Comparison of ENCODE assay signal across 32 cellular contexts in genomic region chr12:49026678-49027480, GRCh38. TPM values are rescaled to one million over a fixed set of nuclear protein-coding genes. Genes with fewer than 3 reads are reported as not detected.
DNase-seq lines count a peak whose midpoint lies in the region; FAIRE-seq and TF ChIP-seq lines count a peak whose summit lies in the region.
"Had no signal": no experiment of that assay in that cellular context is flagged by ENCODE, and none has a peak within 500 bp of the region (broad histone marks: within the 10 kb centered on the region; RNA-seq: fewer than 3 reads in every experiment).

No MANE protein-coding gene starts in this region.

- DNase-seq in 8988T (peak; percentile 35), GM13976 (ENCODE audit: low spot score) (peak; percentile 21), chondrocyte (ENCODE audit: low spot score) (peak; percentile 84), neuronal stem cell (ENCODE audit: low spot score) (no peak), frontal cortex (ENCODE audit: low spot score in 2 of 2) (no peak), ACHN (no peak)
- no peak for DNase-seq in activated effector memory CD4-positive, alpha-beta T cell treated with anti-CD3 and anti-CD28 coated beads, Interleukin-2, amount 50 U/mL, for 16 hours
- DNase-seq: activated CD4-positive, alpha-beta T cell treated with anti-CD3 and anti-CD28 coated beads for 4 hours; activated T-cell treated with anti-CD3 and anti-CD28 coated beads, Interleukin-2, amount 50 U/mL, for 4 hours; body of pancreas; glutamatergic neuron; Karpas-422; NCI-H1436; NCI-H446 treated with DMSO at 0.1 percent for 48 hours; nephron progenitor cell; OCI-M1; sigmoid colon had no signal

- no peak overlapping the region for H2BK120ac ChIP-seq in neuronal stem cell (ENCODE audit: low read depth, low read length)

- H3K4ac ChIP-seq in neuronal stem cell (ENCODE audit: low read length) = no peak overlapping the region

- peaks cover 77 to 99% of the 10 kb centered on the region in 2 donors for H3K36me3 ChIP-seq in neuronal stem cell (replicated peaks in 1 of 2; ENCODE audit: control insufficient read depth in 2 of 2, insufficient read depth in 2 of 2, low read length in 2 of 2)

- no peak overlapping the region for H3K27ac Mint-ChIP-seq in chondrocyte (ENCODE audit: unreplicated experiment)
- H3K27ac Mint-ChIP-seq: stimulated activated naive CD8-positive, alpha-beta T cell treated with anti-CD3 and anti-CD28 coated beads, Interleukin-15, Interleukin-2, amounts not matched to agents 100 ng/mL and 50 ng/mL, for 24 hours had no signal

- H3K23ac ChIP-seq in neuronal stem cell (ENCODE audit: low read depth, low read length, poor library complexity) = peak overlapping the region; percentile 17

- no peak for FAIRE-seq in frontal cortex (lab: Jason Lieb, UNC)
- FAIRE-seq: G401.6, GM18507, keratinocyte had no signal

- no peak for TF ChIP-seq CTCF in GM13976 (IDR thresholded peaks at IDR 0.05; ENCODE audit: borderline replicate concordance, control extremely low read depth, extremely low read depth, insufficient read depth, missing control alignments)
- no peak for TF ChIP-seq CTCF in chondrocyte (IDR thresholded peaks at IDR 0.05)

- no peak overlapping the region for H2BK15ac ChIP-seq in neuronal stem cell (ENCODE audit: low read length)

- H3K4me1 Mint-ChIP-seq in chondrocyte (ENCODE audit: low read depth) = no peaks in the 10 kb centered on the region
- H3K4me1 Mint-ChIP-seq: nephron progenitor cell had no signal

- no peaks in the 10 kb centered on the region for H3K27me3 Mint-ChIP-seq in chondrocyte (ENCODE audit: low read depth)
- H3K27me3 Mint-ChIP-seq: stimulated activated naive CD8-positive, alpha-beta T cell treated with anti-CD3 and anti-CD28 coated beads, Interleukin-15, Interleukin-2, amounts not matched to agents 100 ng/mL and 50 ng/mL, for 24 hours had no signal

- H3K9me3 ChIP-seq in neuronal stem cell (replicated peaks in 1 of 2; ENCODE audit: control insufficient read depth in 2 of 2, insufficient read depth in 1 of 2, low read depth in 1 of 2, low read length in 2 of 2) = peaks cover 0 to 2% of the 10 kb centered on the region in 2 donors
- H3K9me3 ChIP-seq: body of pancreas, sigmoid colon, thoracic aorta had no signal

- H3K27ac ChIP-seq in neuronal stem cell (replicated peaks; ENCODE audit: low read length) = no peak overlapping the region
- H3K27ac ChIP-seq: body of pancreas, sigmoid colon, thoracic aorta, VCaP had no signal

- H3K9ac ChIP-seq in neuronal stem cell (ENCODE audit: low read depth, low read length, poor library complexity) = peak overlapping the region; percentile 50

- no peak overlapping the region for H2BK12ac ChIP-seq in neuronal stem cell (ENCODE audit: low read length)

- H2AK5ac ChIP-seq in neuronal stem cell (ENCODE audit: low read depth, low read length) = no peak overlapping the region

- no peak overlapping the region for H4K91ac ChIP-seq in neuronal stem cell (ENCODE audit: low read depth, low read length, poor library complexity)

- H3K4me3 Mint-ChIP-seq in chondrocyte (ENCODE audit: unreplicated experiment) = no peak overlapping the region
- H3K4me3 Mint-ChIP-seq: activated T-cell treated with anti-CD3 and anti-CD28 coated beads, Interleukin-2, amount 50 U/mL, for 4 hours; nephron progenitor cell; stimulated activated naive CD8-positive, alpha-beta T cell treated with anti-CD3 and anti-CD28 coated beads, Interleukin-15, Interleukin-2, amounts not matched to agents 100 ng/mL and 50 ng/mL, for 24 hours had no signal

- no peak overlapping the region for H3K18ac ChIP-seq in neuronal stem cell (ENCODE audit: low read length)

- H3K14ac ChIP-seq in neuronal stem cell (ENCODE audit: low read length) = no peak overlapping the region

- no peak overlapping the region for H2BK5ac ChIP-seq in neuronal stem cell (ENCODE audit: low read length)

- no peak overlapping the region for H2AFZ ChIP-seq in neuronal stem cell (ENCODE audit: low read length)

- peaks cover 30% of the 10 kb centered on the region for H3K36me3 Mint-ChIP-seq in chondrocyte (ENCODE audit: low read depth)

- peaks cover 4% of the 10 kb centered on the region for H3K79me1 ChIP-seq in neuronal stem cell (ENCODE audit: low read depth, low read length)

- no peaks in the 10 kb centered on the region for H3K4me1 ChIP-seq in neuronal stem cell (ENCODE audit: control insufficient read depth in 2 of 2, insufficient read depth in 1 of 2, low read depth in 1 of 2, low read length in 2 of 2)
- H3K4me1 ChIP-seq: body of pancreas had no signal

- no peak overlapping the region for H3K4me2 ChIP-seq in neuronal stem cell (ENCODE audit: insufficient read depth, low read length, poor library complexity, severe bottlenecking)

- WGBS in neuronal stem cell (ENCODE audit: extremely low coverage in 2 of 2, insufficient read length in 2 of 2, insufficient replicate concordance in 1 of 2), 2 donors = no CpG with 5 or more reads among the region's 26 CpGs

- in situ Hi-C loops in GM13976 (cut with MboI; ENCODE audit: low sequenced_read_pairs, unreplicated experiment) (no loop called here), ACHN (cut with HindIII; ENCODE audit: low pct_ligation_motif_present, low pct_unique_long_range_greater_than_20kb, low sequenced_read_pairs) (no loop called here)

- no peak overlapping the region for H3K4me3 ChIP-seq in neuronal stem cell (ENCODE audit: low read length in 2 of 2)
- H3K4me3 ChIP-seq: body of pancreas, lung, sigmoid colon, thoracic aorta had no signal

- H3K9me3 Mint-ChIP-seq in chondrocyte (ENCODE audit: low read depth) = no peaks in the 10 kb centered on the region
- H3K9me3 Mint-ChIP-seq: activated T-cell treated with anti-CD3 and anti-CD28 coated beads, Interleukin-2, amount 50 U/mL, for 4 hours; nephron progenitor cell; stimulated activated naive CD8-positive, alpha-beta T cell treated with anti-CD3 and anti-CD28 coated beads, Interleukin-15, Interleukin-2, amounts not matched to agents 100 ng/mL and 50 ng/mL, for 24 hours had no signal

- no peak overlapping the region for H4K8ac ChIP-seq in neuronal stem cell (ENCODE audit: low read depth, low read length)

- no peaks in the 10 kb centered on the region for H3K27me3 ChIP-seq in neuronal stem cell (ENCODE audit: control insufficient read depth in 3 of 3, insufficient read depth in 3 of 3, low read depth in 1 of 3, low read length in 3 of 3)
- H3K27me3 ChIP-seq: body of pancreas, sigmoid colon had no signal

RNA-seq across cellular contexts. Expression of gene PRKAG1, which starts 8.3 kb away (rescaled TPM):
- 61.5 to 77.1 TPM (median 61.7 TPM) in 3 replicates for total RNA-seq in chondrocyte
- polyA plus RNA-seq in neuronal stem cell (2013, experiment 1 of 2) = 36.1 TPM
- polyA plus RNA-seq in neuronal stem cell (2013, experiment 2 of 2) = 34.4 TPM
- 29.3 TPM for total RNA-seq in frontal cortex

RNA-seq across cellular contexts. Expression of gene DDN, which starts 27.7 kb away (rescaled TPM):
- total RNA-seq in chondrocyte = 0.10 to 0.74 TPM (median 0.72 TPM) in 3 replicates
- 0.10 TPM for polyA plus RNA-seq in neuronal stem cell (2013, experiment 1 of 2)
- polyA plus RNA-seq in neuronal stem cell (2013, experiment 2 of 2) = 0.07 TPM
- 14.7 TPM for total RNA-seq in frontal cortex
- total RNA-seq: posterior vena cava had no signal

RNA-seq across cellular contexts. Expression of gene KMT2D, which starts 33.7 kb away (rescaled TPM):
- total RNA-seq in chondrocyte = 65.4 to 73.8 TPM (median 70.7 TPM) in 3 replicates
- polyA plus RNA-seq in neuronal stem cell (2013, experiment 1 of 2) = 10.4 TPM
- 10.8 TPM for polyA plus RNA-seq in neuronal stem cell (2013, experiment 2 of 2)
- total RNA-seq in frontal cortex = 14.7 TPM

RNA-seq across cellular contexts. Expression of gene RHEBL1, which starts 42.9 kb away (rescaled TPM):
- total RNA-seq in chondrocyte (0.64 to 0.95 TPM in 2 of 3 replicates, not detected in the other), frontal cortex (1.2 TPM)
- 4.0 TPM for polyA plus RNA-seq in neuronal stem cell (2013, experiment 1 of 2)
- 4.1 TPM for polyA plus RNA-seq in neuronal stem cell (2013, experiment 2 of 2)
- total RNA-seq: body of pancreas had no signal

RNA-seq across cellular contexts. Expression of gene WNT1, which starts 48.8 kb away (rescaled TPM):
- total RNA-seq in chondrocyte = not detected in 3 replicates
- polyA plus RNA-seq in neuronal stem cell (2013, experiment 1 of 2) = 0.11 TPM
- polyA plus RNA-seq in neuronal stem cell (2013, experiment 2 of 2) = 0.03 TPM
- total RNA-seq in frontal cortex = not detected
- total RNA-seq: activated CD8-positive, alpha-beta memory T cell treated with anti-CD3 and anti-CD28 coated beads for 36 hours; activated T-cell treated with anti-CD3 and anti-CD28 coated beads, Interleukin-2, amount 50 U/mL, for 4 hours; body of pancreas; cerebellum; epithelial cell of proximal tubule; HT1080; posterior vena cava; Right ventricle myocardium inferior; sigmoid colon had no signal
- polyA plus RNA-seq: adipose tissue, BJ, keratinocyte had no signal

Comparison
In these comparisons a context has a peak if more than half of its experiments do, and no peak if none do; other contexts are left out.
1. DNase-seq: peak in 8988T (single experiment), GM13976 (single experiment) and chondrocyte (single experiment); none in neuronal stem cell (single experiment), frontal cortex (0 of 2), ACHN (single experiment) and activated effector memory CD4-positive, alpha-beta T cell treated with anti-CD3 and anti-CD28 coated beads, Interleukin-2, amount 50 U/mL, for 16 hours (single experiment).